In the genomic region with DNA sequence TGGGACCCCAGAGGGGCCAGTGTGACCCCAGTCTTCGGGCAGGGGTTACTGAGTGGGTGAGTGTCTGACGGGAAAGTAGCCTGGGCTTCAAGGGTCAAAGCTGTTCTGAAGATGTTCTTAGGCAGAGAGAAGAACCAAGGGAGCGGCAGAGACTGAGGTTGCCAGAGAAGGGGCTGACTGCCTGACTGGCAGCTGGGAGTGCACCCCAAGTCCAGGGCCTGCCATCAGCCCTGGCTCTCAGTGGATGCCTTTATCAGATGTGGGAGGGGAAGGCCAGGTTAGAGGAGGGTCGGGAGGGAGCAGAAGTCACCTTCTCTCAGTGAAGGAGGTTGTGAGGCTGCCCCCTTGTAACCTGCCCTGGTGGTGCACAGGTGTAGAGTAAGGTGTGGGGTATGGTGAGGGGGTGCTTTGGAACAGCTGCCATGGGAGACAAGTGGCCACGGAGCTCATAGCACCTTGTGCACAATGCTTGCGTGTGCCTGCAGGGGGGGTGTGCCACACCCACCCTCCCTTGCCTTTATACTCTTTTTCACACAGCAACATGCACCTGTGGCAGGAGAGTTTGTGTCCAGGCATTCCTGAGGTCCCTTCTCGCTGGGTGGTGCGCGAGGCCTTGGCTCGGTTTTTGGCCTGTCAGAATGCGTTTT, we compare ENCODE assay signal across 21 cellular contexts.
"Had no signal": no experiment of that assay in that cellular context is flagged by ENCODE, and none has a peak within 500 bp of the region (broad histone marks: within the 10 kb centered on the region; RNA-seq: fewer than 3 reads in every experiment).

No MANE protein-coding gene starts in this region.

- H3K36me3 ChIP-seq: esophagus muscularis mucosa, right lobe of liver, suprapubic skin, vagina had no signal

- H3K36me3 Mint-ChIP-seq: activated naive CD4-positive, alpha-beta T cell treated with anti-CD3 and anti-CD28 coated beads, Interleukin-2, amount 50 U/mL, for 72 hours had no signal

- DNase-seq: activated CD4-positive, alpha-beta T cell treated with anti-CD3 and anti-CD28 coated beads, Interleukin-2, amount 50 U/mL, for 4 hours; activated gamma-delta T cell treated with Interleukin-2 at 50 U/mL for 16 hours; activated T-cell treated with anti-CD3 and anti-CD28 coated beads for 4 hours; aorta; dermis blood vessel endothelial cell; effector memory CD8-positive, alpha-beta T cell; hippocampal formation; left ventricle myocardium superior; mammary epithelial cell; stimulated activated CD4-positive, alpha-beta T cell treated with anti-CD3 and anti-CD28 coated beads, Interleukin-1b, Interleukin-23, amount 100 ng/mL, for 48 hours; stimulated activated naive CD8-positive, alpha-beta T cell treated with anti-CD3 and anti-CD28 coated beads, Interleukin-15, amount 100 ng/mL, for 72 hours; T-helper 1 cell had no signal

- H3K4me3 Mint-ChIP-seq: brain; effector memory CD8-positive, alpha-beta T cell; nephron; stimulated activated naive CD8-positive, alpha-beta T cell treated with anti-CD3 and anti-CD28 coated beads, Interleukin-15, amount 100 ng/mL, for 72 hours; type B pancreatic cell had no signal

- H3K4me1 ChIP-seq: esophagus muscularis mucosa, right lobe of liver, suprapubic skin, vagina had no signal

- H3K27me3 ChIP-seq: esophagus muscularis mucosa, right lobe of liver, suprapubic skin, vagina had no signal

- H3K27ac ChIP-seq: esophagus muscularis mucosa, right lobe of liver, skin epidermis, suprapubic skin, vagina had no signal

- H3K9me3 Mint-ChIP-seq: activated naive CD4-positive, alpha-beta T cell treated with anti-CD3 and anti-CD28 coated beads, Interleukin-2, amount 50 U/mL, for 72 hours; brain; effector memory CD8-positive, alpha-beta T cell; nephron; stimulated activated naive CD8-positive, alpha-beta T cell treated with anti-CD3 and anti-CD28 coated beads, Interleukin-15, amount 100 ng/mL, for 72 hours; type B pancreatic cell had no signal

- H3K4me3 ChIP-seq: esophagus muscularis mucosa, right lobe of liver, skin epidermis, suprapubic skin, vagina had no signal

- H3K4me1 Mint-ChIP-seq: nephron; stimulated activated naive CD8-positive, alpha-beta T cell treated with anti-CD3 and anti-CD28 coated beads, Interleukin-15, amount 100 ng/mL, for 72 hours had no signal

- H3K27ac Mint-ChIP-seq: activated naive CD4-positive, alpha-beta T cell treated with anti-CD3 and anti-CD28 coated beads, Interleukin-2, amount 50 U/mL, for 72 hours; nephron; type B pancreatic cell had no signal

- H3K9me3 ChIP-seq: esophagus muscularis mucosa, right lobe of liver, suprapubic skin, vagina had no signal

- H3K27me3 Mint-ChIP-seq: brain; effector memory CD8-positive, alpha-beta T cell; type B pancreatic cell had no signal

- ATAC-seq: activated naive CD4-positive, alpha-beta T cell treated with anti-CD3 and anti-CD28 coated beads, Interleukin-2, amount 50 U/mL, for 72 hours; effector memory CD8-positive, alpha-beta T cell; left ventricle myocardium superior; stimulated activated naive CD8-positive, alpha-beta T cell treated with anti-CD3 and anti-CD28 coated beads, Interleukin-15, amount 100 ng/mL, for 72 hours had no signal
